ENCODE assay signal across 12 cellular contexts in genomic region chr11:7511405-7511804, GRCh38. TPM values are rescaled to one million over a fixed set of nuclear protein-coding genes. Genes with fewer than 3 reads are reported as not detected.
A peak's percentile ranks its signal among the peaks of the same experiment; 100 is the strongest.
DNase-seq lines count a peak whose midpoint lies in the region; ATAC-seq, FAIRE-seq and TF ChIP-seq lines count a peak whose summit lies in the region.
"Had no signal": no experiment of that assay in that cellular context is flagged by ENCODE, and none has a peak within 500 bp of the region (broad histone marks: within the 10 kb centered on the region; RNA-seq: fewer than 3 reads in every experiment).

No MANE protein-coding gene starts in this region.

- DNase-seq in T-helper 17 cell (no peak), kidney tubule cell (ENCODE audit: low spot score) (peak; percentile 7), small intestine (peak; percentile 36), NCI-H82 (lab: John Stamatoyannopoulos, UW) (no peak), GF-D8 (lab: John Stamatoyannopoulos, UW) (no peak), G401 (ENCODE audit: low spot score) (no peak)
- no peak for DNase-seq in activated CD4-positive, alpha-beta T cell treated with anti-CD3 and anti-CD28 coated beads for 4 hours
- DNase-seq: endodermal cell, NCI-H2227 treated with DMSO at 0.1 percent for 48 hours had no signal

- ATAC-seq in T-helper 17 cell: no peak

- no peaks in the 10 kb centered on the region for H3K27me3 ChIP-seq in small intestine (ENCODE audit: control insufficient read depth in 2 of 2, insufficient read depth in 2 of 2, low read length in 2 of 2)

- peak overlapping the region in 1 of 2 donors; percentile 97 for H3K27ac ChIP-seq in small intestine (ENCODE audit: low read depth in 1 of 2, low read length in 1 of 2)

- peaks cover 23% of the 10 kb centered on the region for H3K4me1 Mint-ChIP-seq in T-helper 17 cell

- no peak overlapping the region for H3K4me3 Mint-ChIP-seq in T-helper 17 cell
- H3K4me3 Mint-ChIP-seq: endodermal cell had no signal

- H3K36me3 ChIP-seq in small intestine (ENCODE audit: control insufficient read depth in 2 of 2, insufficient read depth in 2 of 2, low read length in 2 of 2): no peaks in the 10 kb centered on the region

- no peak for TF ChIP-seq RAD21 in Ishikawa (IDR thresholded peaks at IDR 0.05; ENCODE audit: low read depth)

- H3K27ac Mint-ChIP-seq in T-helper 17 cell: peak overlapping the region; percentile 67
- H3K27ac Mint-ChIP-seq: endodermal cell had no signal

- peaks cover 0 to 3% of the 10 kb centered on the region in 2 donors for H3K4me1 ChIP-seq in small intestine (ENCODE audit: control insufficient read depth in 2 of 2, insufficient read depth in 1 of 2, low read depth in 1 of 2, low read length in 1 of 2)

- TF ChIP-seq EP300 in Ishikawa (IDR thresholded peaks at IDR 0.05; ENCODE audit: borderline replicate concordance): no peak

- H3K27me3 Mint-ChIP-seq in T-helper 17 cell: peaks cover 10% of the 10 kb centered on the region

- no peak overlapping the region for H3K4me3 ChIP-seq in small intestine (ENCODE audit: low read depth in 1 of 2, low read length in 2 of 2)

- FAIRE-seq in small intestine (lab: Jason Lieb, UNC): no peak

- 3 to 24% (median 12%) methylated on average over 5 of the region's 5 CpGs for WGBS in small intestine, 3 donors

- peaks cover 2% of the 10 kb centered on the region for H3K36me3 Mint-ChIP-seq in T-helper 17 cell (ENCODE audit: low read depth)

- no peaks in the 10 kb centered on the region for H3K9me3 ChIP-seq in T-helper 17 cell (ENCODE audit: control insufficient read depth, low read length, poor library complexity, severe bottlenecking)
- no peaks in the 10 kb centered on the region for H3K9me3 ChIP-seq in small intestine (ENCODE audit: control insufficient read depth, low read depth)

- in situ Hi-C loops in G401 (cut with HindIII; ENCODE audit: low sequenced_read_pairs): no loop called here

TF ChIP-seq in Ishikawa, 13 proteins besides CTCF, POLR2A, EP300 and RAD21:
- TF ChIP-seq USF1 (IDR thresholded peaks at IDR 0.05): peak; percentile 47; the same call in 1 of the 2 replicates
- no peak for TF ChIP-seq ZBTB7A (IDR thresholded peaks at IDR 0.05; ENCODE audit: low read depth)

RNA-seq across cellular contexts. Expression of gene PPFIBP2, which starts 2.4 kb away (rescaled TPM):
- total RNA-seq in T-helper 17 cell: 10 to 100 TPM; 26.2 to 40.6 TPM
- 10 to 100 TPM; 26.5 to 67.3 (median 57.6) TPM for polyA plus RNA-seq in small intestine
- 12.4 and 24.2 TPM in 2 replicates for total RNA-seq in G401 (2014; rRNA removed; shearing (Covaris generic))
- polyA plus RNA-seq: neural cell had no signal

RNA-seq across cellular contexts. Expression of gene OLFML1, which starts 26.1 kb away (rescaled TPM):
- not detected for total RNA-seq in T-helper 17 cell
- polyA plus RNA-seq in small intestine: 1 to 10 TPM in 1 of 3 donors, under 1 TPM in 1, not detected in 1; 0.81 to 2.5 TPM
- 39.3 and 54.5 TPM in 2 replicates for total RNA-seq in G401 (2014; rRNA removed; shearing (Covaris generic))
- total RNA-seq: activated CD8-positive, alpha-beta memory T cell treated with anti-CD3 and anti-CD28 coated beads for 36 hours had no signal
- polyA plus RNA-seq: neural cell had no signal

Comparison
In these comparisons a context has a peak if more than half of its experiments do, and no peak if none do; other contexts are left out.
1. DNase-seq: peak in kidney tubule cell (single experiment) and small intestine (single experiment); none in T-helper 17 cell (0 of 3), NCI-H82 (single experiment), GF-D8 (single experiment), G401 (single experiment) and activated CD4-positive, alpha-beta T cell treated with anti-CD3 and anti-CD28 coated beads for 4 hours (0 of 2).
2. RNA of gene OLFML1, which starts 26.1 kb away (total RNA-seq): 39.3 to 54.5 TPM in G401; not detected in T-helper 17 cell; every median in the first group is over 10 times any median in the second.